8 cellular contexts compared by ENCODE assay signal in genomic region chr3:136075218-136075808, GRCh38.
DNase-seq lines count a peak whose midpoint lies in the region; ATAC-seq, FAIRE-seq and TF ChIP-seq lines count a peak whose summit lies in the region.

No MANE protein-coding gene starts in this region.

- no peak overlapping the region for H3K9ac ChIP-seq in OCI-LY1 (ENCODE audit: low read length)
- no peak overlapping the region for H3K9ac ChIP-seq in endothelial cell of umbilical vein (replicated peaks; ENCODE audit: extremely low read depth, insufficient read depth, low read length)

- no peaks in the 10 kb centered on the region for H3K9me2 ChIP-seq in OCI-LY1 (ENCODE audit: low read depth, low read length)

- H4K20me1 ChIP-seq in OCI-LY1 (ENCODE audit: insufficient read depth, low read length) (no peaks in the 10 kb centered on the region), endothelial cell of umbilical vein (replicated peaks; ENCODE audit: control insufficient read depth, extremely low read depth, insufficient read depth, low read length) (no peaks in the 10 kb centered on the region)

- intact Hi-C loops in endothelial cell of umbilical vein (cut with micrococcal nuclease) = loop anchor here (1.0 to 10.0 kb wide), 10 partner anchors 121 to 1872 kb away; partner anchors contain the start of genes MSL2, PCCB, SLC35G2 and STAG1
- intact Hi-C loops in mucosa of descending colon (cut with DNase I, micrococcal nuclease) = loop anchor here (10.0 kb wide), 1 partner anchor 939 kb away; no protein-coding TSS in a partner anchor

- no TSS peak for BruUV-seq in endothelial cell of umbilical vein (replicated peaks; lab: Mats Ljungman, UMichigan)

- H3K27ac ChIP-seq in OCI-LY1 (ENCODE audit: low read depth, low read length, poor library complexity, severe bottlenecking) (no peak overlapping the region), endothelial cell of umbilical vein (ENCODE audit: insufficient read depth, low read depth, low read length) (no peak overlapping the region)

- no peak overlapping the region for H3K4me2 ChIP-seq in OCI-LY1 (ENCODE audit: low read length)
- no peak overlapping the region for H3K4me2 ChIP-seq in endothelial cell of umbilical vein (ENCODE audit: insufficient read depth, low read length)

- no peak for TF ChIP-seq POLR2A in endothelial cell of umbilical vein (IDR thresholded peaks at IDR 0.05; ENCODE audit: low read depth, low read length)

- CTCF ChIA-PET in endothelial cell of umbilical vein (lab: Charles Lee) = interaction anchor here (0.6 to 4.5 kb wide), 27 partner anchors 14 to 957 kb away, joined by 3 to 93 read pairs (median 3); partner anchors contain the start of genes MSL2, NCK1, PCCB and STAG1

- H3K9me3 ChIP-seq in OCI-LY1 (ENCODE audit: low read length) (no peaks in the 10 kb centered on the region), endothelial cell of umbilical vein (replicated peaks; ENCODE audit: control insufficient read depth, insufficient read depth, low read length) (no peaks in the 10 kb centered on the region), mucosa of descending colon (no peaks in the 10 kb centered on the region)

- no peaks in the 10 kb centered on the region for H3K4me1 ChIP-seq in OCI-LY1 (ENCODE audit: insufficient read depth, low read length, severe bottlenecking)
- H3K4me1 ChIP-seq in endothelial cell of umbilical vein (ENCODE audit: control insufficient read depth, extremely low read depth, insufficient read depth, low read length) = no peaks in the 10 kb centered on the region
- H3K4me1 ChIP-seq in mucosa of descending colon (ENCODE audit: low read depth) = no peaks in the 10 kb centered on the region

- peak; percentile 97 for TF ChIP-seq CTCF in OCI-LY1 (IDR thresholded peaks at IDR 0.05; ENCODE audit: low read length)
- TF ChIP-seq CTCF in endothelial cell of umbilical vein (IDR thresholded peaks at IDR 0.05; ENCODE audit: extremely low read depth in 1 of 2, insufficient read depth in 1 of 2, low read depth in 1 of 2, low read length in 2 of 2) = peak; percentile 63 to 76
- TF ChIP-seq CTCF in mucosa of descending colon (IDR thresholded peaks at IDR 0.05) = peak; percentile 80

- no peaks in the 10 kb centered on the region for H3F3A ChIP-seq in OCI-LY1 (ENCODE audit: insufficient read depth, low read length)

- no peaks in the 10 kb centered on the region for H3K36me3 ChIP-seq in OCI-LY1 (ENCODE audit: insufficient read depth, low read length)
- no peaks in the 10 kb centered on the region for H3K36me3 ChIP-seq in endothelial cell of umbilical vein (ENCODE audit: control insufficient read depth in 2 of 2, extremely low read depth in 1 of 2, insufficient read depth in 2 of 2, low read length in 2 of 2)
- no peaks in the 10 kb centered on the region for H3K36me3 ChIP-seq in mucosa of descending colon (ENCODE audit: low read depth)

- DNase-seq in DMS153 (lab: John Stamatoyannopoulos, UW) = peak; percentile 69
- peak; percentile 23 for DNase-seq in HuH-7.5 (ENCODE audit: low spot score)
- DNase-seq in activated CD8-positive, alpha-beta memory T cell treated with anti-CD3 and anti-CD28 coated beads, Interleukin-2, amount 50 U/mL, for 24 hours (ENCODE audit: extremely low read depth) = peak; percentile 32
- DNase-seq in endothelial cell of umbilical vein (ENCODE audit: low read depth, low spot score) = peak; percentile 81
- peak in 2 of 3 donors; percentile 49 to 87 for DNase-seq in mucosa of descending colon
- peak; percentile 26 to 55 for DNase-seq in stimulated activated CD8-positive, alpha-beta memory T cell treated with anti-CD3 and anti-CD28 coated beads, Interleukin-4, amount 100 ng/mL, for 4 hours (ENCODE audit: low read depth in 2 of 2, low spot score in 1 of 2)

- peak; percentile 63 for FAIRE-seq in endothelial cell of umbilical vein (lab: Jason Lieb, UNC)

- H3K79me2 ChIP-seq in OCI-LY1 (ENCODE audit: insufficient read depth, low read length) (no peaks in the 10 kb centered on the region), endothelial cell of umbilical vein (ENCODE audit: control insufficient read depth, insufficient read depth, low read length) (no peaks in the 10 kb centered on the region)

- H3K9me1 ChIP-seq in endothelial cell of umbilical vein (replicated peaks; ENCODE audit: control insufficient read depth, extremely low read depth, insufficient read depth, low read length) = no peaks in the 10 kb centered on the region

- dilution Hi-C loops in endothelial cell of umbilical vein (cut with MboI; ENCODE audit: extremely low pct_ligation_motif_present, low sequenced_read_pairs) = no loop called here

- peak; percentile 93 for ATAC-seq in mucosa of descending colon
- ATAC-seq in GM21381 (IDR thresholded peaks at IDR 0.05; ENCODE audit: unreplicated experiment) = no peak

- POLR2A ChIA-PET in endothelial cell of umbilical vein (lab: Charles Lee) = no interaction called here

- H2AFZ ChIP-seq in OCI-LY1 (ENCODE audit: low read length) (no peak overlapping the region), endothelial cell of umbilical vein (ENCODE audit: low read depth, low read length) (no peak overlapping the region)

- H3K27me3 ChIP-seq in OCI-LY1 (ENCODE audit: insufficient read depth, low read length) (no peaks in the 10 kb centered on the region), endothelial cell of umbilical vein (ENCODE audit: control insufficient read depth in 2 of 2, insufficient read depth in 2 of 2, low read length in 2 of 2) (no peaks in the 10 kb centered on the region)

- H3K4me3 ChIP-seq in OCI-LY1 (ENCODE audit: low read depth, low read length, poor library complexity, severe bottlenecking) (no peak overlapping the region), endothelial cell of umbilical vein (replicated peaks in 1 of 3; ENCODE audit: insufficient read depth in 1 of 3, low read depth in 1 of 3, low read length in 3 of 3) (no peak overlapping the region), mucosa of descending colon (no peak overlapping the region)

TF ChIP-seq in endothelial cell of umbilical vein, 7 proteins besides CTCF, POLR2A, EP300 and RAD21:
- TF ChIP-seq JUN (IDR thresholded peaks at IDR 0.05; ENCODE audit: borderline replicate concordance, insufficient read depth, insufficient read length, low read depth) (no peak), POLR2AphosphoS5 (IDR thresholded peaks at IDR 0.05; ENCODE audit: insufficient read depth, low read depth, low read length) (no peak), FOS (IDR thresholded peaks at IDR 0.05; ENCODE audit: borderline replicate concordance, insufficient read depth, low read length) (no peak), GATA2 (IDR thresholded peaks at IDR 0.05; ENCODE audit: insufficient read depth, insufficient read length, low read depth, low read length) (no peak), MAX (IDR thresholded peaks at IDR 0.05; ENCODE audit: insufficient read depth, insufficient read length) (no peak), EZH2 (IDR thresholded peaks at IDR 0.05; ENCODE audit: borderline replicate concordance, low read depth, low read length, severe bottlenecking) (no peak), MYC (IDR thresholded peaks at IDR 0.05; ENCODE audit: low read depth, low read length) (no peak)

Comparison
In these comparisons a context has a peak if more than half of its experiments do, and no peak if none do; other contexts are left out.
1. DNase-seq: peak in every context shown above with its lines; median percentile 81 in endothelial cell of umbilical vein; 69 in DMS153; 68 in mucosa of descending colon; 40 in stimulated activated CD8-positive, alpha-beta memory T cell treated with anti-CD3 and anti-CD28 coated beads, Interleukin-4, amount 100 ng/mL, for 4 hours; 32 in activated CD8-positive, alpha-beta memory T cell treated with anti-CD3 and anti-CD28 coated beads, Interleukin-2, amount 50 U/mL, for 24 hours; 23 in HuH-7.5.